In the genomic region with DNA sequence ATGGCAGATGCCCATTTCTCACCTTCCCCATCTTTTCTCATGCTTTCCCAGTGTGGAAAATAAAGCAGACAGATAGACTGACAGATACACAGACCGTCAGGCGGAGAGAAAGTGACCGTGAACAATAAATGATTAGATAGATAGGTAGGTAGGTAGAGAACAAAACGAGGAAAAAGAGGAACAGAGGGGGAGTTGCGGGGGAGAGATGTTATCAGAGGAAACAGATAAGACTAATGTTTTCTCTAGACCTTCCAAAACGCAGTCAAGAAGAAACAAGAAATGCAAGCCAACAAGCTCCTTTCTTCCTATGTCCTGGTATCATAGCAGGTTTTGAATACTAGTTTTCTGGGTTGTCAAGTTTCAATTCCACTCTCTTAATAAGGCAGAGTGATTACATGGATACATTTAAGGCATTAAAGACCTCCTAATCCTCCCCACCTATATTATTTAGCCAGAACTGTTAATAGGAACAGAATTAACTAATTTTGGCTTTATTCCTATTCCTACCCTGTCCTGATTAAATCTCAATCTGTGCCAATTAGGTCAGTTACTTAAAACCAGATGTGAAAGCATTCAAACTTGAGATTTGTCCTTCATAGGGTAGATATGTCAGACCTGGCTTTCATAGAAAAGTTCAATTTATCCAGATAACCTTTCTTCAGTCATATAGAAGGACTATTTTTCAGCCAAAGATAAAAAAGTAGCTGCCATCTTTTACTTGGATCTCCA, we compare ENCODE assay signal across 24 cellular contexts.
DNase-seq lines count a peak whose midpoint lies in the region; ATAC-seq, FAIRE-seq and TF ChIP-seq lines count a peak whose summit lies in the region.
"Had no signal": no experiment of that assay in that cellular context is flagged by ENCODE, and none has a peak within 500 bp of the region (broad histone marks: within the 10 kb centered on the region; RNA-seq: fewer than 3 reads in every experiment).

No MANE protein-coding gene starts in this region.

- no peak overlapping the region for H3K9ac ChIP-seq in SK-N-SH
- H3K9ac ChIP-seq in K562 (ENCODE audit: insufficient read depth in 1 of 2, low read depth in 2 of 2, low read length in 2 of 2) = no peak overlapping the region

- H3K27me3 ChIP-seq in ACC112 (ENCODE audit: insufficient read depth, low read length) (no peaks in the 10 kb centered on the region), SK-N-SH (ENCODE audit: insufficient read depth) (no peaks in the 10 kb centered on the region), K562 (ENCODE audit: control insufficient read depth in 2 of 2, insufficient read depth in 2 of 2, low read length in 2 of 2) (no peaks in the 10 kb centered on the region), prostate gland (replicated peaks; ENCODE audit: insufficient read depth) (no peaks in the 10 kb centered on the region), WERI-Rb-1 (ENCODE audit: insufficient read depth, low read depth, severe bottlenecking) (no peaks in the 10 kb centered on the region)

- H3K4me1 ChIP-seq in ACC112 (ENCODE audit: control insufficient read depth, insufficient read depth, low read length, unreplicated experiment) = peaks cover 20% of the 10 kb centered on the region
- H3K4me1 ChIP-seq in SK-N-SH (ENCODE audit: control insufficient read depth in 1 of 2, insufficient read depth in 2 of 2, low read depth in 1 of 2, low read length in 1 of 2) = peaks cover 0 to 26% of the 10 kb centered on the region in 2 experiments; a peak in 3 of 4 replicates
- no peaks in the 10 kb centered on the region for H3K4me1 ChIP-seq in K562 (replicated peaks in 1 of 2; ENCODE audit: control insufficient read depth in 2 of 2, insufficient read depth in 2 of 2, low read length in 2 of 2)
- H3K4me1 ChIP-seq in prostate gland (replicated peaks) = no peaks in the 10 kb centered on the region

- ATAC-seq in K562 = no peak
- ATAC-seq: A549, GM12878, HCT116 had no signal

- H2AFZ ChIP-seq in ACC112 (ENCODE audit: low read length, unreplicated experiment) = peak overlapping the region; percentile 65
- no peak overlapping the region for H2AFZ ChIP-seq in SK-N-SH (ENCODE audit: low read depth)
- no peak overlapping the region for H2AFZ ChIP-seq in K562 (ENCODE audit: low read depth, low read length)

- no peaks in the 10 kb centered on the region for H3K79me2 ChIP-seq in ACC112 (ENCODE audit: control insufficient read depth, insufficient read depth, low read length, unreplicated experiment)
- no peaks in the 10 kb centered on the region for H3K79me2 ChIP-seq in SK-N-SH (ENCODE audit: insufficient read depth)
- H3K79me2 ChIP-seq in K562 (ENCODE audit: control insufficient read depth, insufficient read depth, low read length) = no peaks in the 10 kb centered on the region

- no peaks in the 10 kb centered on the region for H3K9me3 ChIP-seq in SK-N-SH
- no peaks in the 10 kb centered on the region for H3K9me3 ChIP-seq in K562 (replicated peaks; ENCODE audit: control insufficient read depth, insufficient read depth, low read depth, low read length)
- no peaks in the 10 kb centered on the region for H3K9me3 ChIP-seq in prostate gland
- no peaks in the 10 kb centered on the region for H3K9me3 ChIP-seq in WERI-Rb-1 (ENCODE audit: severe bottlenecking)
- H3K9me3 ChIP-seq: A549 had no signal

- TF ChIP-seq CTCF in SK-N-SH (IDR thresholded peaks at IDR 0.05) (no peak), K562 (IDR thresholded peaks at IDR 0.05 in 2 of 3, conservative IDR thresholded peaks at IDR 0.05 in 1 of 3; ENCODE audit: insufficient read depth in 2 of 3, low read depth in 1 of 3, low read length in 3 of 3) (no peak), prostate gland (IDR thresholded peaks at IDR 0.05) (no peak), WERI-Rb-1 (IDR thresholded peaks at IDR 0.05; ENCODE audit: low read depth, low read length) (no peak)

- H3K9me1 ChIP-seq in K562 (ENCODE audit: control insufficient read depth, insufficient read depth, low read length) = no peaks in the 10 kb centered on the region

- WGBS in SK-N-SH (ENCODE audit: low lambda C conversion rate) = 36% methylated on average over 6 of the region's 6 CpGs
- WGBS in K562 (ENCODE audit: insufficient coverage, low coverage, missing lambda C conversion rate) = 0% methylated on average over 6 of the region's 6 CpGs
- 46% methylated on average over 6 of the region's 6 CpGs for WGBS in prostate gland

- in situ Hi-C loops in K562 (cut with MboI) = loop anchor here (25.0 kb wide), 2 partner anchors 272 to 422 kb away; no protein-coding TSS in a partner anchor

- FAIRE-seq in K562 (lab: Jason Lieb, UNC) = no peak
- FAIRE-seq: A549, GM12878, HTR-8/SVneo had no signal

- H4K20me1 ChIP-seq in SK-N-SH (ENCODE audit: insufficient read depth) = no peaks in the 10 kb centered on the region
- H4K20me1 ChIP-seq in K562 (replicated peaks; ENCODE audit: control insufficient read depth, insufficient read depth, low read length) = no peaks in the 10 kb centered on the region

- H3K9me2 ChIP-seq in SK-N-SH = no peaks in the 10 kb centered on the region

- intact Hi-C loops in K562 (cut with micrococcal nuclease) = no loop called here
- intact Hi-C loops in prostate gland (cut with DNase I) = loop anchor here (10.0 kb wide), 1 partner anchor 415 kb away; no protein-coding TSS in a partner anchor

- no peak overlapping the region for H3K27ac ChIP-seq in ACC112 (ENCODE audit: low read depth, low read length)
- H3K27ac ChIP-seq in SK-N-SH (ENCODE audit: low read depth in 2 of 2, low read length in 1 of 2) = peak overlapping the region; percentile 22 to 85; a peak in 3 of 4 replicates
- H3K27ac ChIP-seq in K562 (ENCODE audit: extremely low read depth, low read depth, low read length) = no peak overlapping the region
- H3K27ac ChIP-seq in prostate gland = no peak overlapping the region
- H3K27ac ChIP-seq in WERI-Rb-1 = no peak overlapping the region
- H3K27ac ChIP-seq: 22Rv1, A549 had no signal

- H3K36me3 ChIP-seq in ACC112 (ENCODE audit: insufficient read depth, low read length) (no peaks in the 10 kb centered on the region), SK-N-SH (replicated peaks in 1 of 2; ENCODE audit: control insufficient read depth in 1 of 2, insufficient read depth in 2 of 2, low read length in 1 of 2) (no peaks in the 10 kb centered on the region), K562 (ENCODE audit: control insufficient read depth, insufficient read depth, low read length) (no peaks in the 10 kb centered on the region), prostate gland (no peaks in the 10 kb centered on the region), WERI-Rb-1 (no peaks in the 10 kb centered on the region)

- H3F3A ChIP-seq in SK-N-SH (replicated peaks; ENCODE audit: insufficient read depth) = no peaks in the 10 kb centered on the region

- H3K4me3 ChIP-seq in ACC112 (ENCODE audit: low read depth, low read length) = no peak overlapping the region
- H3K4me3 ChIP-seq in SK-N-SH (ENCODE audit: low read depth in 2 of 2, low read length in 1 of 2) = no peak overlapping the region
- no peak overlapping the region for H3K4me3 ChIP-seq in K562
- H3K4me3 ChIP-seq in prostate gland = no peak overlapping the region
- no peak overlapping the region for H3K4me3 ChIP-seq in WERI-Rb-1 (ENCODE audit: low read depth, low read length)
- H3K4me3 ChIP-seq: A549, GM12878 had no signal

- TF ChIP-seq POLR2A in K562 (conservative IDR thresholded peaks at IDR 0.05) (no peak), prostate gland (IDR thresholded peaks at IDR 0.05) (no peak)

- TF ChIP-seq RAD21 in SK-N-SH (IDR thresholded peaks at IDR 0.05; ENCODE audit: low read length) (peak; percentile 9; the same call in 1 of the 2 replicates), K562 (CRISPR knock-in tag; conservative IDR thresholded peaks at IDR 0.05 in 1 of 2, IDR thresholded peaks at IDR 0.05 in 1 of 2) (no peak)

- DNase-seq in Kasumi-1 (lab: John Stamatoyannopoulos, UW) = peak; percentile 32 to 34
- DNase-seq in SK-N-SH = no peak
- DNase-seq in K562 (ENCODE audit: extremely low read depth in 1 of 4, low spot score in 3 of 4) = no peak
- DNase-seq in prostate gland (ENCODE audit: low spot score) = no peak
- DNase-seq in activated gamma-delta T cell (lab: John Stamatoyannopoulos, UW) = no peak
- no peak for DNase-seq in WERI-Rb-1
- no peak for DNase-seq in T-helper 1 cell
- DNase-seq: C1 segment of cervical spinal cord; CD4-positive, CD25-positive, alpha-beta regulatory T cell; CD8-positive, alpha-beta memory T cell; COR-L47; DMS 273 treated with DMSO at 0.1 percent for 48 hours; DMS53; DND-41; EL; GOT3; H7; HFFc6 had no signal

- TF ChIP-seq EP300 in SK-N-SH (IDR thresholded peaks at IDR 0.05; ENCODE audit: borderline replicate concordance in 1 of 2, low read depth in 1 of 2, low read length in 1 of 2) (peak in 1 of 2 experiments; percentile 67; a peak in 2 of 4 replicates), K562 (IDR thresholded peaks at IDR 0.05; ENCODE audit: low read length) (no peak)

- no TSS peak for BruUV-seq in K562 (replicated peaks; lab: Mats Ljungman, UMichigan)

- no peak overlapping the region for H3K4me2 ChIP-seq in SK-N-SH
- H3K4me2 ChIP-seq in K562 (ENCODE audit: insufficient read depth, low read length) = no peak overlapping the region
- H3K4me2 ChIP-seq: A549 had no signal

- POLR2A ChIA-PET in SK-N-SH (lab: Yijun Ruan, JAX) (no interaction called here), K562 (lab: Yijun Ruan, JAX) (no interaction called here)

- CTCF ChIA-PET in SK-N-SH (lab: Yijun Ruan, JAX) (interaction anchor here (1.1 to 1.4 kb wide), 2 partner anchors 276 to 1109 kb away, joined by 4 to 8 read pairs; no protein-coding TSS in a partner anchor), K562 (lab: Yijun Ruan, JAX; ENCODE audit: low intra/inter-chr PET ratio) (no interaction called here)

TF ChIP-seq in SK-N-SH, 30 proteins besides CTCF, POLR2A, EP300 and RAD21 (continues in another document):
- TF ChIP-seq GATA2 (CRISPR knock-in tag; IDR thresholded peaks at IDR 0.05) (peak; percentile 49), TCF12 (IDR thresholded peaks at IDR 0.05) (no peak), FOXJ3 (CRISPR knock-in tag; IDR thresholded peaks at IDR 0.05) (no peak), RCOR1 (IDR thresholded peaks at IDR 0.05; ENCODE audit: low read length) (no peak)

TF ChIP-seq in K562, 482 proteins besides CTCF, POLR2A, EP300 and RAD21 (continues in another document):
- no peak for TF ChIP-seq TCF7 (IDR thresholded peaks at IDR 0.05; ENCODE audit: borderline replicate concordance)
- TF ChIP-seq, protein P1, sequence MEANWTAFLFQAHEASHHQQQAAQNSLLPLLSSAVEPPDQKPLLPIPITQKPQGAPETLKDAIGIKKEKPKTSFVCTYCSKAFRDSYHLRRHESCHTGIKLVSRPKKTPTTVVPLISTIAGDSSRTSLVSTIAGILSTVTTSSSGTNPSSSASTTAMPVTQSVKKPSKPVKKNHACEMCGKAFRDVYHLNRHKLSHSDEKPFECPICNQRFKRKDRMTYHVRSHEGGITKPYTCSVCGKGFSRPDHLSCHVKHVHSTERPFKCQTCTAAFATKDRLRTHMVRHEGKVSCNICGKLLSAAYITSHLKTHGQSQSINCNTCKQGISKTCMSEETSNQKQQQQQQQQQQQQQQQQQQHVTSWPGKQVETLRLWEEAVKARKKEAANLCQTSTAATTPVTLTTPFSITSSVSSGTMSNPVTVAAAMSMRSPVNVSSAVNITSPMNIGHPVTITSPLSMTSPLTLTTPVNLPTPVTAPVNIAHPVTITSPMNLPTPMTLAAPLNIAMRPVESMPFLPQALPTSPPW (CRISPR knock-in tag; IDR thresholded peaks at IDR 0.05) = peak; percentile 61; the same call in 1 of the 2 replicates

Comparison
In these comparisons a context has a peak if more than half of its experiments do, and no peak if none do; other contexts are left out.
1. H3K27ac ChIP-seq: peak in SK-N-SH (2 of 2); none in ACC112 (single experiment), K562 (single experiment), prostate gland (0 of 2) and WERI-Rb-1 (single experiment).
2. DNase-seq: peak in Kasumi-1 (2 of 2); none in SK-N-SH (single experiment), K562 (0 of 4), prostate gland (single experiment), activated gamma-delta T cell (single experiment), WERI-Rb-1 (single experiment) and T-helper 1 cell (0 of 5).